9 cellular contexts compared by ENCODE assay signal in genomic region chr14:104722938-104723650, GRCh38. TPM values are rescaled to one million over a fixed set of nuclear protein-coding genes. Genes with fewer than 3 reads are reported as not detected.
DNase-seq lines count a peak whose midpoint lies in the region; TF ChIP-seq lines count a peak whose summit lies in the region.
"Had no signal": no experiment of that assay in that cellular context is flagged by ENCODE, and none has a peak within 500 bp of the region (broad histone marks: within the 10 kb centered on the region; RNA-seq: fewer than 3 reads in every experiment).

No MANE protein-coding gene starts in this region.

- DNase-seq in MM.1S (no peak), epidermal melanocyte (ENCODE audit: insufficient read length, low spot score) (no peak), foreskin fibroblast (no peak), NCI-H446 treated with DMSO at 0.1 percent for 48 hours (lab: John Stamatoyannopoulos, UW) (no peak), SK-N-DZ (ENCODE audit: low spot score) (no peak)

- peaks cover 16 to 29% (median 21%) of the 10 kb centered on the region in 11 experiments for H3K36me3 ChIP-seq in BLaER1 treated with 17β-estradiol and CSF1 and Interleukin-3, amounts not matched to agents 10 nM and 100 nM
- H3K36me3 ChIP-seq in MM.1S (replicated peaks; ENCODE audit: insufficient read depth, low read length) = no peaks in the 10 kb centered on the region
- H3K36me3 ChIP-seq in duodenal mucosa (ENCODE audit: control insufficient read depth in 1 of 2, insufficient read depth in 2 of 2, low read length in 2 of 2) = peaks cover 0 to 22% of the 10 kb centered on the region in 2 donors
- no peaks in the 10 kb centered on the region for H3K36me3 ChIP-seq in neutrophil

- H3K9me2 ChIP-seq in MM.1S (replicated peaks; ENCODE audit: insufficient read depth, low read length) = no peaks in the 10 kb centered on the region

- peak overlapping the region in 6 of 11 experiments; percentile 12 to 48 (median 28); a peak in 3 of 22 replicates for H3K27ac ChIP-seq in BLaER1 treated with 17β-estradiol and CSF1 and Interleukin-3, amounts not matched to agents 10 nM and 100 nM
- H3K27ac ChIP-seq in MM.1S (ENCODE audit: low read length) (no peak overlapping the region), duodenal mucosa (ENCODE audit: low read depth, low read length) (no peak overlapping the region), neutrophil (peak overlapping the region; percentile 41)

- no peaks in the 10 kb centered on the region for H3K79me2 ChIP-seq in MM.1S (ENCODE audit: low read length)

- peak overlapping the region; percentile 74 to 97 (median 91) for H3K4me2 ChIP-seq in BLaER1 treated with 17β-estradiol and CSF1 and Interleukin-3, amounts not matched to agents 10 nM and 100 nM
- peak overlapping the region; percentile 63; the same call in 1 of the 2 replicates for H3K4me2 ChIP-seq in MM.1S (ENCODE audit: low read depth, low read length)

- H3K4me1 ChIP-seq in BLaER1 treated with 17β-estradiol and CSF1 and Interleukin-3, amounts not matched to agents 10 nM and 100 nM = peaks cover 33 to 67% (median 53%) of the 10 kb centered on the region in 10 experiments
- peaks cover 10% of the 10 kb centered on the region; the same call in 1 of the 2 replicates for H3K4me1 ChIP-seq in MM.1S (ENCODE audit: low read length)
- peaks cover 16 to 22% of the 10 kb centered on the region in 2 donors for H3K4me1 ChIP-seq in duodenal mucosa (ENCODE audit: control insufficient read depth in 1 of 2, insufficient read depth in 2 of 2, low read length in 2 of 2)
- peaks cover 12 to 21% of the 10 kb centered on the region in 2 experiments for H3K4me1 ChIP-seq in neutrophil (ENCODE audit: control insufficient read depth in 1 of 2, insufficient read depth in 1 of 2, low read depth in 1 of 2, low read length in 1 of 2)

- peaks cover 0 to 4% (median 0%) of the 10 kb centered on the region in 11 experiments; a peak in 1 of 22 replicates for H3K27me3 ChIP-seq in BLaER1 treated with 17β-estradiol and CSF1 and Interleukin-3, amounts not matched to agents 10 nM and 100 nM
- H3K27me3 ChIP-seq in MM.1S (replicated peaks; ENCODE audit: insufficient read depth, low read length) (peaks cover 26% of the 10 kb centered on the region), duodenal mucosa (ENCODE audit: control insufficient read depth in 1 of 2, insufficient read depth in 2 of 2, low read length in 2 of 2) (no peaks in the 10 kb centered on the region), neutrophil (peaks cover 36% of the 10 kb centered on the region)

- H4K20me1 ChIP-seq in BLaER1 treated with 17β-estradiol and CSF1 and Interleukin-3, amounts not matched to agents 10 nM and 100 nM = peaks cover 14 to 83% (median 37%) of the 10 kb centered on the region in 11 experiments; a peak in 20 of 22 replicates
- H4K20me1 ChIP-seq in MM.1S (ENCODE audit: insufficient read depth, low read length) = no peaks in the 10 kb centered on the region

- no peaks in the 10 kb centered on the region for H3F3A ChIP-seq in MM.1S (ENCODE audit: insufficient read depth, low read length)

- H3K9ac ChIP-seq in BLaER1 treated with 17β-estradiol and CSF1 and Interleukin-3, amounts not matched to agents 10 nM and 100 nM = peak overlapping the region in 8 of 11 experiments; percentile 42 to 80 (median 77); a peak in 9 of 22 replicates
- no peak overlapping the region for H3K9ac ChIP-seq in MM.1S (ENCODE audit: low read length)
- no peak overlapping the region for H3K9ac ChIP-seq in duodenal mucosa (ENCODE audit: low read depth in 1 of 2, low read length in 2 of 2)

- H3K4me3 ChIP-seq in BLaER1 treated with 17β-estradiol and CSF1 and Interleukin-3, amounts not matched to agents 10 nM and 100 nM = peak overlapping the region in 9 of 10 experiments; percentile 57 to 79 (median 66); a peak in 16 of 20 replicates
- H3K4me3 ChIP-seq in MM.1S (ENCODE audit: low read length) = no peak overlapping the region
- H3K4me3 ChIP-seq in duodenal mucosa (ENCODE audit: low read depth in 1 of 2, low read length in 2 of 2) = peak overlapping the region; percentile 79 to 82
- H3K4me3 ChIP-seq in neutrophil (ENCODE audit: low read depth in 1 of 2, low read length in 1 of 2) = peak overlapping the region; percentile 98 to 100
- no peak overlapping the region for H3K4me3 ChIP-seq in foreskin fibroblast (ENCODE audit: low read depth in 1 of 2, low read length in 2 of 2)

- no peak for TF ChIP-seq CTCF in MM.1S (IDR thresholded peaks at IDR 0.05; ENCODE audit: low read length)
- no peak for TF ChIP-seq CTCF in neutrophil (IDR thresholded peaks at IDR 0.05)
- TF ChIP-seq CTCF in foreskin fibroblast (IDR thresholded peaks at IDR 0.05; ENCODE audit: low read depth, low read length) = no peak

- no peaks in the 10 kb centered on the region for H3K9me3 ChIP-seq in BLaER1 treated with 17β-estradiol and CSF1 and Interleukin-3, amounts not matched to agents 10 nM and 100 nM (replicated peaks in 1 of 11)
- H3K9me3 ChIP-seq in MM.1S (replicated peaks; ENCODE audit: insufficient read depth, low read length) (no peaks in the 10 kb centered on the region), duodenal mucosa (ENCODE audit: control insufficient read depth in 1 of 2, low read length in 2 of 2) (no peaks in the 10 kb centered on the region), neutrophil (no peaks in the 10 kb centered on the region)

- H2AFZ ChIP-seq in MM.1S (ENCODE audit: low read length) = no peak overlapping the region

RNA-seq across cellular contexts. Expression of gene ADSS1, which starts 0.9 kb away (rescaled TPM):
- polyA plus RNA-seq in SK-N-DZ (2014; cell fraction: cytosol; rRNA removed) = 0.26 and 0.58 TPM in 2 replicates
- 1.4 and 2.1 TPM in 2 replicates for polyA plus RNA-seq in SK-N-DZ (2014; cell fraction: nucleus; rRNA removed)
- polyA plus RNA-seq: IgD-negative memory B cell had no signal

RNA-seq across cellular contexts. Expression of gene SIVA1, which starts 29.9 kb away (rescaled TPM):
- 289 and 437 TPM in 2 replicates for polyA plus RNA-seq in SK-N-DZ (2014; cell fraction: cytosol; rRNA removed)
- polyA plus RNA-seq in SK-N-DZ (2014; cell fraction: nucleus; rRNA removed) = 345 and 429 TPM in 2 replicates

RNA-seq across cellular contexts. Expression of gene INF2, which starts 33.7 kb away (rescaled TPM):
- polyA plus RNA-seq in SK-N-DZ (2014; cell fraction: cytosol; rRNA removed) = 12.4 and 17.6 TPM in 2 replicates
- 28.3 and 37.7 TPM in 2 replicates for polyA plus RNA-seq in SK-N-DZ (2014; cell fraction: nucleus; rRNA removed)

Comparison
In these comparisons a context has a peak if more than half of its experiments do, and no peak if none do; other contexts are left out.
1. H3K27ac ChIP-seq: peak in BLaER1 treated with 17β-estradiol and CSF1 and Interleukin-3, amounts not matched to agents 10 nM and 100 nM (6 of 11) and neutrophil (single experiment); none in MM.1S (single experiment) and duodenal mucosa (single experiment).
2. H3K4me3 ChIP-seq: peak in BLaER1 treated with 17β-estradiol and CSF1 and Interleukin-3, amounts not matched to agents 10 nM and 100 nM (9 of 10), duodenal mucosa (2 of 2) and neutrophil (2 of 2); none in MM.1S (single experiment) and foreskin fibroblast (0 of 2).
3. H3K9ac ChIP-seq: peak in BLaER1 treated with 17β-estradiol and CSF1 and Interleukin-3, amounts not matched to agents 10 nM and 100 nM (8 of 11); none in MM.1S (single experiment) and duodenal mucosa (0 of 2).